ENCODE assay signal across 18 cellular contexts in genomic region chr3:146390006-146390772, GRCh38.
A peak's percentile ranks its signal among the peaks of the same experiment; 100 is the strongest.
DNase-seq lines count a peak whose midpoint lies in the region; ATAC-seq and TF ChIP-seq lines count a peak whose summit lies in the region.
"Had no signal": no experiment of that assay in that cellular context is flagged by ENCODE, and none has a peak within 500 bp of the region (broad histone marks: within the 10 kb centered on the region; RNA-seq: fewer than 3 reads in every experiment).

No MANE protein-coding gene starts in this region.

- DNase-seq in LHCN-M2 (ENCODE audit: low read depth) (peak; percentile 18), endodermal cell (no peak), mesothelial cell of epicardium (ENCODE audit: low spot score in 2 of 2, unreplicated experiment in 2 of 2) (no peak), left colon (no peak), NCI-H82 (lab: John Stamatoyannopoulos, UW) (no peak), HFFc6 (no peak), CD1c-positive myeloid dendritic cell (ENCODE audit: extremely low spot score) (no peak)
- DNase-seq: DMS 273 treated with DMSO at 0.1 percent for 48 hours, GDM1, GOT3, Kasumi-1, NCI-H187, NCI-H526 treated with DMSO at 0.1 percent for 48 hours, SJCRH30 had no signal

- H3K27me3 Mint-ChIP-seq in endodermal cell (ENCODE audit: insufficient read depth) (no peaks in the 10 kb centered on the region), mesothelial cell of epicardium (ENCODE audit: low read depth) (no peaks in the 10 kb centered on the region), HFFc6 (ENCODE audit: insufficient read depth) (no peaks in the 10 kb centered on the region)
- H3K27me3 Mint-ChIP-seq: IgD-negative memory B cell had no signal

- WGBS in endodermal cell (ENCODE audit: insufficient coverage in 1 of 2, insufficient read length in 1 of 2), 2 experiments, result 95 to 100% methylated on average over 1 to 2 of the region's 2 CpGs

- ATAC-seq in left colon, result no peak
- ATAC-seq: GM12878 had no signal

- peaks cover 3% of the 10 kb centered on the region for H3K9me3 Mint-ChIP-seq in endodermal cell
- peaks cover 6% of the 10 kb centered on the region for H3K9me3 Mint-ChIP-seq in mesothelial cell of epicardium
- H3K9me3 Mint-ChIP-seq in HFFc6, result no peaks in the 10 kb centered on the region
- H3K9me3 Mint-ChIP-seq: IgD-negative memory B cell had no signal

- H3K36me3 Mint-ChIP-seq in endodermal cell (ENCODE audit: low read depth), result peaks cover 14% of the 10 kb centered on the region
- peaks cover 3% of the 10 kb centered on the region for H3K36me3 Mint-ChIP-seq in mesothelial cell of epicardium
- H3K36me3 Mint-ChIP-seq in HFFc6 (ENCODE audit: low read depth), result no peaks in the 10 kb centered on the region
- H3K36me3 Mint-ChIP-seq: IgD-negative memory B cell had no signal

- H3K79me2 ChIP-seq in ACC112 (ENCODE audit: control insufficient read depth, insufficient read depth, low read length, unreplicated experiment), result no peaks in the 10 kb centered on the region

- H3K27ac ChIP-seq in ACC112 (ENCODE audit: low read depth, low read length) (peak overlapping the region; percentile 42), endodermal cell (ENCODE audit: low read depth, low read length) (no peak overlapping the region)
- H3K27ac ChIP-seq: BLaER1 treated with 17β-estradiol and CSF1 and Interleukin-3, amounts not matched to agents 10 nM and 100 nM; SJCRH30 had no signal

- H3K4me1 ChIP-seq in ACC112 (ENCODE audit: control insufficient read depth, insufficient read depth, low read length, unreplicated experiment) (peaks cover 8% of the 10 kb centered on the region), endodermal cell (ENCODE audit: control insufficient read depth, insufficient read depth, low read length) (no peaks in the 10 kb centered on the region)
- H3K4me1 ChIP-seq: BLaER1 treated with 17β-estradiol and CSF1 and Interleukin-3, amounts not matched to agents 10 nM and 100 nM; SJCRH30 had no signal

- H3K27ac Mint-ChIP-seq in endodermal cell (peak overlapping the region; percentile 22), mesothelial cell of epicardium (peak overlapping the region; percentile 45), HFFc6 (no peak overlapping the region)
- H3K27ac Mint-ChIP-seq: IgD-negative memory B cell had no signal

- H3K9me3 ChIP-seq in endodermal cell (ENCODE audit: control insufficient read depth, low read length), result peaks cover 10% of the 10 kb centered on the region
- H3K9me3 ChIP-seq: BLaER1 treated with 17β-estradiol and CSF1 and Interleukin-3, amounts not matched to agents 10 nM and 100 nM; SJCRH30 had no signal

- H3K4me3 ChIP-seq in ACC112 (ENCODE audit: low read depth, low read length) (no peak overlapping the region), endodermal cell (ENCODE audit: low read length) (no peak overlapping the region)
- H3K4me3 ChIP-seq: BLaER1 treated with 17β-estradiol and CSF1 and Interleukin-3, amounts not matched to agents 10 nM and 100 nM; GM12878; SJCRH30 had no signal

- intact Hi-C loops in left colon (cut with DNase I, micrococcal nuclease), result no loop called here

- H3K9ac ChIP-seq in endodermal cell (ENCODE audit: extremely low read depth, low read length, poor library complexity, severe bottlenecking), result no peak overlapping the region
- H3K9ac ChIP-seq: BLaER1 treated with 17β-estradiol and CSF1 and Interleukin-3, amounts not matched to agents 10 nM and 100 nM had no signal

- H2AFZ ChIP-seq in ACC112 (ENCODE audit: low read length, unreplicated experiment), result no peak overlapping the region

- no peaks in the 10 kb centered on the region for H3K36me3 ChIP-seq in ACC112 (ENCODE audit: insufficient read depth, low read length)
- H3K36me3 ChIP-seq in endodermal cell (ENCODE audit: control insufficient read depth, insufficient read depth, low read length), result peaks cover 22% of the 10 kb centered on the region
- H3K36me3 ChIP-seq: BLaER1 treated with 17β-estradiol and CSF1 and Interleukin-3, amounts not matched to agents 10 nM and 100 nM; SJCRH30 had no signal

- H3K4me1 Mint-ChIP-seq in endodermal cell (no peaks in the 10 kb centered on the region), mesothelial cell of epicardium (peaks cover 8% of the 10 kb centered on the region), HFFc6 (ENCODE audit: low read depth) (no peaks in the 10 kb centered on the region)
- H3K4me1 Mint-ChIP-seq: IgD-negative memory B cell had no signal

- H3K4me3 Mint-ChIP-seq in endodermal cell, result no peak overlapping the region
- H3K4me3 Mint-ChIP-seq in mesothelial cell of epicardium, result no peak overlapping the region
- H3K4me3 Mint-ChIP-seq in HFFc6, result no peak overlapping the region
- H3K4me3 Mint-ChIP-seq: IgD-negative memory B cell had no signal

- no peaks in the 10 kb centered on the region for H3K27me3 ChIP-seq in ACC112 (ENCODE audit: insufficient read depth, low read length)
- no peaks in the 10 kb centered on the region for H3K27me3 ChIP-seq in endodermal cell (ENCODE audit: control insufficient read depth, insufficient read depth, low read length, poor library complexity, severe bottlenecking)
- H3K27me3 ChIP-seq: BLaER1 treated with 17β-estradiol and CSF1 and Interleukin-3, amounts not matched to agents 10 nM and 100 nM; SJCRH30 had no signal

- TF ChIP-seq CTCF in endodermal cell (conservative IDR thresholded peaks at IDR 0.05) (no peak), mesothelial cell of epicardium (IDR thresholded peaks at IDR 0.05; ENCODE audit: unreplicated experiment) (no peak), HFFc6 (IDR thresholded peaks at IDR 0.05) (no peak)
